ENCODE assay signal across 1 cellular context in genomic region chr19:2385053-2385721, GRCh38.
A peak's percentile ranks its signal among the peaks of the same experiment; 100 is the strongest.
TF ChIP-seq lines count a peak whose summit lies in the region.

No MANE protein-coding gene starts in this region.

TF ChIP-seq in SK-N-SH, 30 proteins besides CTCF, POLR2A, EP300 and RAD21:
- TF ChIP-seq FOXM1 (IDR thresholded peaks at IDR 0.05; ENCODE audit: low read depth): no peak
- no peak for TF ChIP-seq MEF2A (IDR thresholded peaks at IDR 0.05; ENCODE audit: borderline replicate concordance, low read depth)
- no peak for TF ChIP-seq RCOR1 (IDR thresholded peaks at IDR 0.05; ENCODE audit: low read length)
- TF ChIP-seq CHD2 (IDR thresholded peaks at IDR 0.05; ENCODE audit: low read length, partially characterized antibody): no peak
- no peak for TF ChIP-seq FOXJ3 (CRISPR knock-in tag; IDR thresholded peaks at IDR 0.05)
- TF ChIP-seq FOSL2 (IDR thresholded peaks at IDR 0.05; ENCODE audit: borderline replicate concordance, low read depth): peak; percentile 83
- TF ChIP-seq MXI1 (IDR thresholded peaks at IDR 0.05; ENCODE audit: low read depth, low read length): peak; percentile 85
- TF ChIP-seq ELF1 (IDR thresholded peaks at IDR 0.05): no peak
- TF ChIP-seq TAF1 (IDR thresholded peaks at IDR 0.05; ENCODE audit: borderline replicate concordance, low read depth, low read length): no peak
- no peak; the same call in 1 of the 2 replicates for TF ChIP-seq RFX5 (IDR thresholded peaks at IDR 0.05; ENCODE audit: low read length)
- TF ChIP-seq SMC3 (IDR thresholded peaks at IDR 0.05; ENCODE audit: low read depth, low read length): no peak
- TF ChIP-seq JUND (IDR thresholded peaks at IDR 0.05): no peak; the same call in 1 of the 2 replicates
- TF ChIP-seq USF2 (IDR thresholded peaks at IDR 0.05; ENCODE audit: borderline replicate concordance, low read depth, low read length): no peak
- no peak for TF ChIP-seq NRF1 (IDR thresholded peaks at IDR 0.05; ENCODE audit: low read depth, low read length)
- TF ChIP-seq POLR2AphosphoS5 (IDR thresholded peaks at IDR 0.05; ENCODE audit: low read depth, low read length): peak; percentile 17; the same call in 1 of the 2 replicates
- TF ChIP-seq SIN3A (IDR thresholded peaks at IDR 0.05; ENCODE audit: borderline replicate concordance, low read depth, low read length): peak; percentile 76; the same call in 1 of the 2 replicates
- TF ChIP-seq, protein P1, sequence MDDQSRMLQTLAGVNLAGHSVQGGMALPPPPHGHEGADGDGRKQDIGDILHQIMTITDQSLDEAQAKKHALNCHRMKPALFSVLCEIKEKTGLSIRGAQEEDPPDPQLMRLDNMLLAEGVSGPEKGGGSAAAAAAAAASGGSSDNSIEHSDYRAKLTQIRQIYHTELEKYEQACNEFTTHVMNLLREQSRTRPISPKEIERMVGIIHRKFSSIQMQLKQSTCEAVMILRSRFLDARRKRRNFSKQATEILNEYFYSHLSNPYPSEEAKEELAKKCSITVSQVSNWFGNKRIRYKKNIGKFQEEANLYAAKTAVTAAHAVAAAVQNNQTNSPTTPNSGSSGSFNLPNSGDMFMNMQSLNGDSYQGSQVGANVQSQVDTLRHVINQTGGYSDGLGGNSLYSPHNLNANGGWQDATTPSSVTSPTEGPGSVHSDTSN (IDR thresholded peaks at IDR 0.05): 0 out of 2 replicates have a peak, but pooled peaks have one; percentile 12
- TF ChIP-seq TEAD4 (IDR thresholded peaks at IDR 0.05; ENCODE audit: borderline replicate concordance, insufficient read depth): no peak
- no peak for TF ChIP-seq GATA2 (CRISPR knock-in tag; IDR thresholded peaks at IDR 0.05)
- TF ChIP-seq REST (IDR thresholded peaks at IDR 0.05; ENCODE audit: low read depth, low read length): no peak
- TF ChIP-seq, protein P2, sequence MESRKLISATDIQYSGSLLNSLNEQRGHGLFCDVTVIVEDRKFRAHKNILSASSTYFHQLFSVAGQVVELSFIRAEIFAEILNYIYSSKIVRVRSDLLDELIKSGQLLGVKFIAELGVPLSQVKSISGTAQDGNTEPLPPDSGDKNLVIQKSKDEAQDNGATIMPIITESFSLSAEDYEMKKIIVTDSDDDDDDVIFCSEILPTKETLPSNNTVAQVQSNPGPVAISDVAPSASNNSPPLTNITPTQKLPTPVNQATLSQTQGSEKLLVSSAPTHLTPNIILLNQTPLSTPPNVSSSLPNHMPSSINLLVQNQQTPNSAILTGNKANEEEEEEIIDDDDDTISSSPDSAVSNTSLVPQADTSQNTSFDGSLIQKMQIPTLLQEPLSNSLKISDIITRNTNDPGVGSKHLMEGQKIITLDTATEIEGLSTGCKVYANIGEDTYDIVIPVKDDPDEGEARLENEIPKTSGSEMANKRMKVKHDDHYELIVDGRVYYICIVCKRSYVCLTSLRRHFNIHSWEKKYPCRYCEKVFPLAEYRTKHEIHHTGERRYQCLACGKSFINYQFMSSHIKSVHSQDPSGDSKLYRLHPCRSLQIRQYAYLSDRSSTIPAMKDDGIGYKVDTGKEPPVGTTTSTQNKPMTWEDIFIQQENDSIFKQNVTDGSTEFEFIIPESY (IDR thresholded peaks at IDR 0.05; ENCODE audit: borderline replicate concordance, low read depth): no peak
- TF ChIP-seq IRF3 (IDR thresholded peaks at IDR 0.05; ENCODE audit: low read depth, low read length): no peak
- no peak for TF ChIP-seq NFIC (IDR thresholded peaks at IDR 0.05; ENCODE audit: borderline replicate concordance)
- TF ChIP-seq RXRA (IDR thresholded peaks at IDR 0.05; ENCODE audit: borderline replicate concordance, low read depth): no peak
- no peak for TF ChIP-seq GABPA (IDR thresholded peaks at IDR 0.05; ENCODE audit: low read depth)
- no peak for TF ChIP-seq USF1 (IDR thresholded peaks at IDR 0.05; ENCODE audit: borderline replicate concordance, low read depth)
- TF ChIP-seq MAX (IDR thresholded peaks at IDR 0.05; ENCODE audit: low read depth): peak; percentile 96
- TF ChIP-seq YY1 (IDR thresholded peaks at IDR 0.05; ENCODE audit: low read depth): peak; percentile 40; the same call in 1 of the 2 replicates
- TF ChIP-seq EZH2phosphoT487 (IDR thresholded peaks at IDR 0.05; ENCODE audit: borderline replicate concordance, low read depth): no peak
- peak; percentile 78 for TF ChIP-seq TCF12 (IDR thresholded peaks at IDR 0.05)
